8 cellular contexts compared by ENCODE assay signal in genomic region chr10:33273295-33274002, GRCh38.
A peak's percentile ranks its signal among the peaks of the same experiment; 100 is the strongest.
DNase-seq lines count a peak whose midpoint lies in the region; ATAC-seq lines count a peak whose summit lies in the region.

No MANE protein-coding gene starts in this region.

- peak overlapping the region; percentile 61 for H3K4me3 ChIP-seq in endocrine pancreas (ENCODE audit: control insufficient read depth, insufficient read depth, low read length)

- no peaks in the 10 kb centered on the region for H3K27me3 ChIP-seq in endocrine pancreas (ENCODE audit: control insufficient read depth, insufficient read depth, low read length)

- DNase-seq in DMS 273 (lab: John Stamatoyannopoulos, UW; ENCODE audit: unreplicated experiment) (peak; percentile 87), NCI-H774 (lab: John Stamatoyannopoulos, UW) (peak; percentile 34), middle frontal gyrus (ENCODE audit: extremely low spot score, low spot score) (peak; percentile 75), OCI-M2 (lab: John Stamatoyannopoulos, UW; ENCODE audit: unreplicated experiment) (no peak)
- no peak for DNase-seq in stimulated activated CD4-positive, alpha-beta T cell treated with anti-CD3 and anti-CD28 coated beads, Interleukin-15, amount 100 ng/mL, for 24 hours

- no peaks in the 10 kb centered on the region for H3K36me3 ChIP-seq in endocrine pancreas (ENCODE audit: control insufficient read depth, insufficient read depth, low read length)

- H3K4me1 ChIP-seq in endocrine pancreas (ENCODE audit: control insufficient read depth, insufficient read depth, low read length): no peaks in the 10 kb centered on the region

- no peaks in the 10 kb centered on the region for H3K9me3 ChIP-seq in endocrine pancreas (ENCODE audit: control insufficient read depth, low read length)

- peak overlapping the region; percentile 35 for H3K9ac ChIP-seq in endocrine pancreas (ENCODE audit: control insufficient read depth, insufficient read depth, low read length)

- ATAC-seq in HG02763 (IDR thresholded peaks at IDR 0.05; ENCODE audit: unreplicated experiment) (no peak), HG03095 (IDR thresholded peaks at IDR 0.05; ENCODE audit: unreplicated experiment) (no peak)

Comparison
In these comparisons a context has a peak if more than half of its experiments do, and no peak if none do; other contexts are left out.
1. DNase-seq: peak in DMS 273 (single experiment), NCI-H774 (single experiment) and middle frontal gyrus (single experiment); none in stimulated activated CD4-positive, alpha-beta T cell treated with anti-CD3 and anti-CD28 coated beads, Interleukin-15, amount 100 ng/mL, for 24 hours (single experiment) and OCI-M2 (single experiment).